In the genomic region with DNA sequence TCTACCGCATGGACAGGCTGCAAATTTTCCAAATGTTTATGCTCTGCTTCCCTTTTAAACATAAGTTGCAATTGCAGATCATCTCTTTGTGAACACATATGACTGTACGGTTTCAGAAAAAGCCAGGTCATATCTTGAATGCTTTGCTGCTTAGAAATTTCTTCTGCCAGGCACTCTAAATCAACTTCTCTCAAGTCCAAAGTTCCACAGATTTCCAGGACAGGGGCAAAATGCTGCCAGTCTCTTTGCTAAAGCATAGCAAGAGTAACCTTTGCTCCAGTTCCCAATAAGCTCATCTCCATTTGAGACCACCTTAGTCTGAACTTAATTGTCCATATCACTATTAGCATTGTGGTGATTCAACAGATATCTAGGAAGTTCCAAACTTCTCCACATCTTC, we compare ENCODE assay signal across 29 cellular contexts.
"Had no signal": no experiment of that assay in that cellular context is flagged by ENCODE, and none has a peak within 500 bp of the region (broad histone marks: within the 10 kb centered on the region; RNA-seq: fewer than 3 reads in every experiment).

No MANE protein-coding gene starts in this region.

- H3K9me3 Mint-ChIP-seq: stimulated activated naive CD8-positive, alpha-beta T cell treated with anti-CD3 and anti-CD28 coated beads, Interleukin-15, amount 100 ng/mL, for 72 hours had no signal

- H3K4me3 Mint-ChIP-seq: stimulated activated effector memory CD8-positive, alpha-beta T cell treated with anti-CD3 and anti-CD28 coated beads, Interleukin-12 subunit alpha, Interleukin-12 subunit beta, amount 100 ng/mL, for 72 hours; stimulated activated memory B cell treated with anti-CD40 and anti-IgM and Interleukin-4, amounts not matched to agents 10 μg/mL and 1 μg/mL and 100 μg/mL, for 72 hours; stimulated activated naive B cell treated with anti-CD40 and anti-IgM and Interleukin-4, amounts not matched to agents 10 μg/mL and 1 μg/mL and 100 μg/mL, for 72 hours; stimulated activated naive CD8-positive, alpha-beta T cell treated with anti-CD3 and anti-CD28 coated beads, Interleukin-15, amount 100 ng/mL, for 72 hours; stimulated activated naive CD8-positive, alpha-beta T cell treated with anti-CD3 and anti-CD28 coated beads, Interleukin-15, Interleukin-2, amounts not matched to agents 100 ng/mL and 50 ng/mL, for 24 hours; type B pancreatic cell had no signal

- H3K36me3 Mint-ChIP-seq: stimulated activated effector memory CD8-positive, alpha-beta T cell treated with anti-CD3 and anti-CD28 coated beads, Interleukin-12 subunit alpha, Interleukin-12 subunit beta, amount 100 ng/mL, for 72 hours; stimulated activated memory B cell treated with anti-CD40 and anti-IgM and Interleukin-4, amounts not matched to agents 10 μg/mL and 1 μg/mL and 100 μg/mL, for 72 hours; type B pancreatic cell had no signal

- H3K4me1 ChIP-seq: stomach, suprapubic skin, testis, thyroid gland, tibial nerve, transverse colon, upper lobe of left lung, upper lobe of right lung, uterus, vagina had no signal

- H3K36me3 ChIP-seq: stomach, suprapubic skin, thoracic aorta, thyroid gland, tibial artery, tibial nerve, transverse colon, upper lobe of left lung, upper lobe of right lung, uterus, vagina had no signal

- H3K27me3 ChIP-seq: stomach, suprapubic skin, testis, thyroid gland, tibial artery, tibial nerve, transverse colon, upper lobe of left lung, upper lobe of right lung, uterus, vagina had no signal

- H3K27me3 Mint-ChIP-seq: stimulated activated memory B cell treated with anti-CD40 and anti-IgM and Interleukin-4, amounts not matched to agents 10 μg/mL and 1 μg/mL and 100 μg/mL, for 72 hours; stimulated activated naive B cell treated with anti-CD40 and anti-IgM and Interleukin-4, amounts not matched to agents 10 μg/mL and 1 μg/mL and 100 μg/mL, for 72 hours; stimulated activated naive CD8-positive, alpha-beta T cell treated with anti-CD3 and anti-CD28 coated beads, Interleukin-15, amount 100 ng/mL, for 72 hours; stimulated activated naive CD8-positive, alpha-beta T cell treated with anti-CD3 and anti-CD28 coated beads, Interleukin-15, Interleukin-2, amounts not matched to agents 100 ng/mL and 50 ng/mL, for 24 hours; type B pancreatic cell had no signal

- DNase-seq: stimulated activated CD4-positive, alpha-beta T cell treated with anti-CD3 and anti-CD28 coated beads, Interleukin-2, amount 100 ng/mL, for 48 hours; stimulated activated CD4-positive, alpha-beta T cell treated with anti-CD3 and anti-CD28 coated beads, Interleukin-4, amount 100 ng/mL, for 1 hour; stimulated activated CD4-positive, alpha-beta T cell treated with anti-CD3 and anti-CD28 coated beads, Interleukin-4, amount 100 ng/mL, for 24 hours; stimulated activated CD4-positive, alpha-beta T cell treated with anti-CD3 and anti-CD28 coated beads, Interleukin-4, amount 100 ng/mL, for 4 hours; stimulated activated CD8-positive, alpha-beta memory T cell treated with anti-CD3 and anti-CD28 coated beads, Interleukin-4, amount 100 ng/mL, for 48 hours; stimulated activated naive B cell treated with anti-CD40 and anti-IgM and Interleukin-4, amounts not matched to agents 10 μg/mL and 1 μg/mL and 100 μg/mL, for 72 hours; stimulated activated naive CD4-positive, alpha-beta T cell; stimulated activated naive CD4-positive, alpha-beta T cell treated with Interleukin-2 at 50 U/mL for 16 hours; stimulated activated naive CD8-positive, alpha-beta T cell treated with anti-CD3 and anti-CD28 coated beads, Interleukin-15, amount 100 ng/mL, for 72 hours; stimulated activated naive CD8-positive, alpha-beta T cell treated with anti-CD3 and anti-CD28 coated beads, Interleukin-15, Interleukin-2, amounts not matched to agents 100 U/mL and 50 U/mL, for 24 hours; stomach; substantia nigra; testis; thyroid gland; tibial artery; transverse colon; trophoblast cell; upper lobe of left lung; upper lobe of right lung; uterus had no signal

- ATAC-seq: stimulated activated memory B cell treated with anti-CD40 and anti-IgM and Interleukin-4, amounts not matched to agents 10 μg/mL and 1 μg/mL and 100 μg/mL, for 72 hours; stimulated activated naive B cell treated with anti-CD40 and anti-IgM and Interleukin-4, amounts not matched to agents 10 μg/mL and 1 μg/mL and 100 μg/mL, for 72 hours; stimulated activated naive CD8-positive, alpha-beta T cell treated with anti-CD3 and anti-CD28 coated beads, Interleukin-15, amount 100 ng/mL, for 72 hours; stimulated activated naive CD8-positive, alpha-beta T cell treated with anti-CD3 and anti-CD28 coated beads, Interleukin-15, Interleukin-2, amounts not matched to agents 100 U/mL and 50 U/mL, for 24 hours; upper lobe of right lung had no signal

- H3K4me1 Mint-ChIP-seq: stimulated activated effector memory CD8-positive, alpha-beta T cell treated with anti-CD3 and anti-CD28 coated beads, Interleukin-12 subunit alpha, Interleukin-12 subunit beta, amount 100 ng/mL, for 72 hours; stimulated activated memory B cell treated with anti-CD40 and anti-IgM and Interleukin-4, amounts not matched to agents 10 μg/mL and 1 μg/mL and 100 μg/mL, for 72 hours; stimulated activated naive CD8-positive, alpha-beta T cell treated with anti-CD3 and anti-CD28 coated beads, Interleukin-15, amount 100 ng/mL, for 72 hours had no signal

- FAIRE-seq: urothelium cell line had no signal

- H3K27ac Mint-ChIP-seq: stimulated activated effector memory CD8-positive, alpha-beta T cell treated with anti-CD3 and anti-CD28 coated beads, Interleukin-12 subunit alpha, Interleukin-12 subunit beta, amount 100 ng/mL, for 72 hours; stimulated activated memory B cell treated with anti-CD40 and anti-IgM and Interleukin-4, amounts not matched to agents 10 μg/mL and 1 μg/mL and 100 μg/mL, for 72 hours; stimulated activated naive B cell treated with anti-CD40 and anti-IgM and Interleukin-4, amounts not matched to agents 10 μg/mL and 1 μg/mL and 100 μg/mL, for 72 hours; stimulated activated naive CD8-positive, alpha-beta T cell treated with anti-CD3 and anti-CD28 coated beads, Interleukin-15, amount 100 ng/mL, for 72 hours; stimulated activated naive CD8-positive, alpha-beta T cell treated with anti-CD3 and anti-CD28 coated beads, Interleukin-15, Interleukin-2, amounts not matched to agents 100 ng/mL and 50 ng/mL, for 24 hours; type B pancreatic cell had no signal

- H3K9me3 ChIP-seq: stomach, suprapubic skin, testis, thoracic aorta, thyroid gland, tibial artery, tibial nerve, transverse colon, upper lobe of left lung, upper lobe of right lung, uterus, vagina had no signal

- H3K4me3 ChIP-seq: stomach, suprapubic skin, testis, thoracic aorta, thyroid gland, tibial artery, tibial nerve, transverse colon, upper lobe of left lung, upper lobe of right lung, uterus, vagina had no signal

- H3K27ac ChIP-seq: stomach, suprapubic skin, testis, thoracic aorta, thyroid gland, tibial nerve, transverse colon, upper lobe of left lung, upper lobe of right lung, uterus, vagina had no signal
